ENCODE assay signal across 24 cellular contexts in the genomic region with DNA sequence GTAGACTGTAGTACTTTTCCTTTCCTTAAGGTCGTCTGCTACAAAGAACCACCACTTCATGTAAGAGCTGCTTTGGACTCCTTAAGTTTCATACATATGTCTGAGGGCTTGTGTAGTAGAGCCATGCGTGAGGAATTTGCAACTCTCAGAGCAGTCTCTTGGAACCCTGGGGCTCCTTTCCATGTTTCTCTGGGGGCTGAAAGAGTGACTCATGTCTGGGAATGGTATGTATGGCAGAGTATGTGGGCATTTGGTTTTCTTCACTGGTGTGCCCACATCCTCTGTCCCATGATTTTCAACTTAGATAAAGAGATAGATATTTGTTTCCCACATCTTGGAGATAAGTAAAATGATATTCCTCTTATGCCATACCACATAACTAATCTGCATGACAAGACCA. TPM values are rescaled to one million over a fixed set of nuclear protein-coding genes. Genes with fewer than 3 reads are reported as not detected.
DNase-seq lines count a peak whose midpoint lies in the region; ATAC-seq, FAIRE-seq and TF ChIP-seq lines count a peak whose summit lies in the region.
"Had no signal": no experiment of that assay in that cellular context is flagged by ENCODE, and none has a peak within 500 bp of the region (broad histone marks: within the 10 kb centered on the region; RNA-seq: fewer than 3 reads in every experiment).

No MANE protein-coding gene starts in this region.

- H3K9ac ChIP-seq in keratinocyte (ENCODE audit: control insufficient read depth, extremely low read depth, insufficient read depth, low read length): no peak overlapping the region

- CTCF ChIA-PET in AG04449 (lab: Yijun Ruan, JAX): interaction anchor here (1.0 to 1.5 kb wide), 2 partner anchors 140 to 266 kb away, joined by 4 to 5 read pairs; no protein-coding TSS in a partner anchor

- H3K9me3 ChIP-seq in keratinocyte (ENCODE audit: control insufficient read depth, low read depth, low read length): no peaks in the 10 kb centered on the region
- H3K9me3 ChIP-seq: left ventricle myocardium inferior, neutrophil had no signal

- DNase-seq in AG04449 (ENCODE audit: low read depth, low spot score) (peak; percentile 9), HT1080 (ENCODE audit: low read depth) (peak; percentile 82), astrocyte of the hippocampus (ENCODE audit: low read depth, low spot score) (peak; percentile 70), keratinocyte (ENCODE audit: low read depth, low spot score) (no peak)
- DNase-seq: activated CD4-positive, alpha-beta memory T cell treated with anti-CD3 and anti-CD28 coated beads for 36 hours; activated naive CD4-positive, alpha-beta T cell treated with anti-CD3 and anti-CD28 coated beads, Interleukin-2, amount 50 U/mL, for 16 hours; activated T-cell treated with anti-CD3 and anti-CD28 coated beads, Interleukin-2, amount 50 U/mL, for 1 hour; CD4-positive, alpha-beta memory T cell; DMS153; Kasumi-1; left ventricle myocardium inferior; NCI-H1417 treated with DMSO at 0.1 percent for 48 hours; NCI-H2171 treated with DMSO at 0.1 percent for 48 hours; NCI-H748 treated with DMSO at 0.1 percent for 48 hours; OCI-M1; retina; T-helper 2 cell had no signal

- dilution Hi-C loops in keratinocyte (cut with MboI; ENCODE audit: extremely low pct_ligation_motif_present, low sequenced_read_pairs): no loop called here

- peaks cover 29 to 37% of the 10 kb centered on the region in 2 experiments for H3K36me3 ChIP-seq in keratinocyte (ENCODE audit: control insufficient read depth in 2 of 2, extremely low read depth in 1 of 2, insufficient read depth in 2 of 2, low read length in 2 of 2)

- no peak overlapping the region for H3K27ac ChIP-seq in keratinocyte (ENCODE audit: control insufficient read depth, insufficient read depth, low read length)
- H3K27ac ChIP-seq: left ventricle myocardium inferior, neutrophil had no signal

- ATAC-seq in HG03097 (IDR thresholded peaks at IDR 0.05; ENCODE audit: low FRiP score, unreplicated experiment): no peak
- no peak for ATAC-seq in GM21367 (IDR thresholded peaks at IDR 0.05; ENCODE audit: unreplicated experiment)
- no peak for ATAC-seq in GM18519 (IDR thresholded peaks at IDR 0.05; ENCODE audit: low FRiP score, unreplicated experiment)
- ATAC-seq in GM21381 (IDR thresholded peaks at IDR 0.05; ENCODE audit: unreplicated experiment): no peak
- ATAC-seq: WTC11 had no signal

- no peaks in the 10 kb centered on the region for H3K79me2 ChIP-seq in keratinocyte (ENCODE audit: control insufficient read depth, insufficient read depth, low read length)

- H2AFZ ChIP-seq in keratinocyte (ENCODE audit: control insufficient read depth, low read length): no peak overlapping the region

- peak; percentile 63 for FAIRE-seq in keratinocyte (lab: Jason Lieb, UNC)
- FAIRE-seq: endothelial cell of umbilical vein had no signal

- no peaks in the 10 kb centered on the region for H3K9me1 ChIP-seq in keratinocyte (ENCODE audit: control insufficient read depth, extremely low read depth, insufficient read depth, low read length)

- H3K27me3 ChIP-seq in keratinocyte (ENCODE audit: control insufficient read depth, extremely low read depth, insufficient read depth, low read length): no peaks in the 10 kb centered on the region
- H3K27me3 ChIP-seq: neutrophil had no signal

- no peaks in the 10 kb centered on the region for H3K4me1 ChIP-seq in keratinocyte (ENCODE audit: control insufficient read depth, extremely low read depth, insufficient read depth, low read length)
- H3K4me1 ChIP-seq: left ventricle myocardium inferior had no signal

- TF ChIP-seq CTCF in AG04449 (IDR thresholded peaks at IDR 0.05; ENCODE audit: insufficient read depth, low read length, missing control alignments) (no peak), keratinocyte (optimal IDR thresholded peaks at IDR 0.05 in 1 of 3, IDR thresholded peaks at IDR 0.05 in 1 of 3, conservative IDR thresholded peaks at IDR 0.05 in 1 of 3; ENCODE audit: extremely low read depth in 1 of 3, insufficient read depth in 2 of 3, low read length in 3 of 3) (no peak)

- H3K4me3 ChIP-seq in AG04449 (ENCODE audit: low read depth, low read length): no peak overlapping the region
- H3K4me3 ChIP-seq in keratinocyte (ENCODE audit: control insufficient read depth in 2 of 3, extremely low read depth in 1 of 3, insufficient read depth in 2 of 3, low read depth in 1 of 3, low read length in 3 of 3): no peak overlapping the region
- H3K4me3 ChIP-seq: left ventricle myocardium inferior had no signal

- no peak overlapping the region for H3K4me2 ChIP-seq in keratinocyte (ENCODE audit: control insufficient read depth, extremely low read depth, insufficient read depth, low read depth, low read length)

- H4K20me1 ChIP-seq in keratinocyte (ENCODE audit: control insufficient read depth, extremely low read depth, insufficient read depth, low read length): no peaks in the 10 kb centered on the region

- POLR2A ChIA-PET in AG04449 (lab: Yijun Ruan, JAX): no interaction called here

RNA-seq across cellular contexts. Expression of a gene that starts 20.6 kb away (rescaled TPM):
- 54.7 and 65.5 TPM in 2 replicates for total RNA-seq in HT1080 (2014; rRNA removed; shearing (Covaris generic))
- 26.1 and 32.6 TPM in 2 replicates for polyA plus RNA-seq in HT1080 (2015; cell fraction: cytosol; rRNA removed)
- 470 and 474 TPM in 2 replicates for polyA plus RNA-seq in HT1080 (2015; cell fraction: nucleus; rRNA removed)
- 73.8 to 167 TPM (median 127 TPM) in 3 replicates for polyA plus RNA-seq in keratinocyte
- 346 TPM for polyA plus RNA-seq in keratinocyte (2011; ENCODE audit: low read depth)
- polyA plus RNA-seq in keratinocyte (2011; cell fraction: cytosol; rRNA removed): 37.0 and 38.9 TPM in 2 replicates
- 296 and 383 TPM in 2 replicates for polyA plus RNA-seq in keratinocyte (2011; cell fraction: nucleus; rRNA removed)
- polyA plus RNA-seq in keratinocyte (2012; ENCODE audit: low replicate concordance): 62.4 and 64.9 TPM in 2 replicates
- polyA minus RNA-seq in keratinocyte: 80.8 to 241 TPM (median 153 TPM) in 3 replicates
- 33.6 TPM for polyA minus RNA-seq in keratinocyte (2011; cell fraction: cytosol; rRNA and poly(A)+ RNA removed)
- 104 and 170 TPM in 2 replicates for polyA minus RNA-seq in keratinocyte (2011; cell fraction: nucleus; rRNA and poly(A)+ RNA removed)
